ENCODE assay signal across 14 cellular contexts in the genomic region with DNA sequence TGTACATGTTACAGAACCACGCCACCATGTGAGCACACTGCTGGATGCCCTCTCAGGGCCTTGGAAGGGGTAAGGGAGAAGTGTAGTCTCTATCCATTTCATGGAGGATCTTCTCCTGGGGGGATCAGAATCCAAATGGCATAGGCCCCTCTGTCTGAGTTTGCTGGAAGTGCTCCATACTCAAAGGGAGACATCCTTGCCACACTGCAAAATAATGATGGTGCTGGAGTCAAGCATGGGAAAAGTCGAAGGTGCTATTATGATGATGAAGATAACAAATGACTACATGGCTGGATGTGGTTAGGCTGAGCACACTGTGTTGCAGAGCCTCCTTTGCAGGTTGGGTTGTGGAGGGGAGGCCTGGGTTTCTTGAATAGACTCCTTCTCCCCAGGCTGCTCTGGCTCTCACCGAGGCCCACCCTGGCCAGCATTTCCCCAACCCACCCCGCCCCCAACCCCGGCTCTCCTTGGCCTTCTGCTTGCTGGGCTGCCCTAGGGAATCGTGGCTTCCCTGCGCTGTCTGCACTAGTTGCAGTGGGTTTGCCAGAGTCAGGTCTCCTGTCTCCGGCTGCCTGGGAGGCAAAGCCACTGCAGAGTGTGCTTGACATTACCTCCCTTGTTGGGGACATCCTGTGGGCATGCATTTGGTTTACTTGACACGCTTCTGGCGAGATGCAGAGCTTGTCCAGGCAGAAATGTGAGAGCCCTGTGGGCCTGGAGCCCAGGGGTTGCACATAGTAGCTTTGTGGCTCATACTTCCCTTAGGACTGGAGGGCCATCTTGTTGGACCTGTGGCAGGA. TPM values are rescaled to one million over a fixed set of nuclear protein-coding genes. Genes with fewer than 3 reads are reported as not detected.
A peak's percentile ranks its signal among the peaks of the same experiment; 100 is the strongest.
DNase-seq lines count a peak whose midpoint lies in the region; ATAC-seq and TF ChIP-seq lines count a peak whose summit lies in the region.
"Had no signal": no experiment of that assay in that cellular context is flagged by ENCODE, and none has a peak within 500 bp of the region (broad histone marks: within the 10 kb centered on the region; RNA-seq: fewer than 3 reads in every experiment).

No MANE protein-coding gene starts in this region.

- no peaks in the 10 kb centered on the region for H3K36me3 Mint-ChIP-seq in T-cell

- H3K9ac ChIP-seq in DND-41 (ENCODE audit: low read depth, low read length) = no peak overlapping the region

- H3K27ac Mint-ChIP-seq in T-cell = peak overlapping the region; percentile 65 to 75
- H3K27ac Mint-ChIP-seq: activated T-helper 1 cell treated with anti-CD3 and anti-CD28 coated beads, Interleukin-12 subunit alpha, Interleukin-12 subunit beta, Interleukin-2, Interleukin-4 antibody, amounts not matched to agents 30 ng/mL and 10 ng/mL and 1 ng/mL, durations not matched to agents 14 hours and 24 hours and 36 hours had no signal

- no peaks in the 10 kb centered on the region for H4K20me1 ChIP-seq in DND-41 (ENCODE audit: insufficient read depth, low read length)

- H3K4me1 Mint-ChIP-seq in T-cell = peaks cover 48 to 56% (median 51%) of the 10 kb centered on the region in 3 donors

- CTCF ChIA-PET in T-cell (lab: Charles Lee) = interaction anchor here (0.6 to 1.1 kb wide), 2 partner anchors 67 to 1467 kb away, joined by 4 read pairs; no protein-coding TSS in a partner anchor

- 62 to 75% (median 69%) methylated on average over 6 to 10 of the region's 10 CpGs for WGBS in spleen, 5 donors

- peak overlapping the region in 1 of 3 donors; percentile 12 for H3K4me3 Mint-ChIP-seq in T-cell
- H3K4me3 Mint-ChIP-seq: activated T-helper 1 cell treated with anti-CD3 and anti-CD28 coated beads, Interleukin-12 subunit alpha, Interleukin-12 subunit beta, Interleukin-2, Interleukin-4 antibody, amounts not matched to agents 30 ng/mL and 10 ng/mL and 1 ng/mL, durations not matched to agents 14 hours and 24 hours and 36 hours had no signal

- no peaks in the 10 kb centered on the region for H3K36me3 ChIP-seq in DND-41 (ENCODE audit: insufficient read depth, low read length)
- H3K36me3 ChIP-seq in spleen = no peaks in the 10 kb centered on the region
- H3K36me3 ChIP-seq: cardiac muscle cell had no signal

- H3K27me3 ChIP-seq in DND-41 (ENCODE audit: insufficient read depth, low read length, poor library complexity) (peaks cover 12% of the 10 kb centered on the region), spleen (replicated peaks in 1 of 7) (no peaks in the 10 kb centered on the region)
- H3K27me3 ChIP-seq: cardiac muscle cell, testis had no signal

- ATAC-seq in DND-41 (ENCODE audit: insufficient read depth, low read depth) (peak; percentile 34; the same call in 1 of the 3 replicates), T-cell (replicated peaks in 1 of 4) (peak in 2 of 4 experiments; percentile 28 to 31)

- H3K4me2 ChIP-seq in DND-41 (ENCODE audit: insufficient read depth, low read length) = no peak overlapping the region

- H3K4me1 ChIP-seq in DND-41 (ENCODE audit: insufficient read depth, low read length) = peaks cover 23% of the 10 kb centered on the region
- H3K4me1 ChIP-seq in spleen = peaks cover 5 to 86% (median 65%) of the 10 kb centered on the region in 6 donors

- POLR2A ChIA-PET in T-cell (lab: Charles Lee) = no interaction called here

- H3K4me3 ChIP-seq in DND-41 (ENCODE audit: low read depth in 1 of 2, low read length in 2 of 2) (no peak overlapping the region), spleen (peak overlapping the region in 1 of 8 donors; percentile 79)
- H3K4me3 ChIP-seq: cardiac muscle cell, SK-N-MC, testis had no signal

- peaks cover 3% of the 10 kb centered on the region; the same call in 1 of the 2 replicates for H3K79me2 ChIP-seq in DND-41 (ENCODE audit: insufficient read depth, low read length)

- H3K9me3 ChIP-seq in DND-41 (ENCODE audit: insufficient read depth, low read length, severe bottlenecking) = peaks cover 4% of the 10 kb centered on the region
- H3K9me3 ChIP-seq in spleen = peaks cover 0 to 6% (median 4%) of the 10 kb centered on the region in 8 donors
- H3K9me3 ChIP-seq: testis had no signal

- H3K27ac ChIP-seq in DND-41 (ENCODE audit: low read length) (no peak overlapping the region), spleen (peak overlapping the region in 6 of 8 donors; percentile 29 to 92 (median 86))
- H3K27ac ChIP-seq: cardiac muscle cell, SK-N-MC, testis had no signal

- H3K27me3 Mint-ChIP-seq in T-cell = peaks cover 0 to 3% of the 10 kb centered on the region in 2 donors

- H2AFZ ChIP-seq in DND-41 (ENCODE audit: low read depth, low read length) = no peak overlapping the region

- TF ChIP-seq POLR2A in spleen (IDR thresholded peaks at IDR 0.05) = no peak

- intact Hi-C loops in spleen (cut with DNase I; ENCODE audit: low total_unique reads) = no loop called here

- DNase-seq in DND-41 (no peak), T-cell (peak in 11 of 34 experiments; percentile 3 to 44 (median 15)), fibroblast of gingiva (ENCODE audit: low read depth) (peak; percentile 70), spleen (no peak), NAMALWA (ENCODE audit: low spot score) (no peak), kidney tubule cell (ENCODE audit: low spot score) (no peak)
- no peak for DNase-seq in activated CD4-positive, alpha-beta T cell treated with anti-CD3 and anti-CD28 coated beads for 4 hours
- DNase-seq: mesenchymal stem cell, NCI-H1417 treated with DMSO at 0.1 percent for 48 hours, NCI-H748 treated with DMSO at 0.1 percent for 48 hours, testis had no signal

- TF ChIP-seq CTCF in DND-41 (IDR thresholded peaks at IDR 0.05; ENCODE audit: borderline replicate concordance, extremely low read depth, low read length, poor library complexity, severe bottlenecking) = no peak
- no peak for TF ChIP-seq CTCF in spleen (IDR thresholded peaks at IDR 0.05 in 8 of 11, conservative IDR thresholded peaks at IDR 0.05 in 3 of 11)

- no peaks in the 10 kb centered on the region for H3K9me3 Mint-ChIP-seq in T-cell
- H3K9me3 Mint-ChIP-seq: activated T-helper 1 cell treated with anti-CD3 and anti-CD28 coated beads, Interleukin-12 subunit alpha, Interleukin-12 subunit beta, Interleukin-2, Interleukin-4 antibody, amounts not matched to agents 30 ng/mL and 10 ng/mL and 1 ng/mL, durations not matched to agents 14 hours and 24 hours and 36 hours had no signal

RNA-seq across cellular contexts. Expression of gene MVB12B, which starts 3.0 kb away (rescaled TPM):
- total RNA-seq in T-cell (10 to 100 TPM in 3 of 5 donors, 1 to 10 TPM in 2; 8.2 to 25.2 (median 10.6) TPM), spleen (10 to 100 TPM; 26.5 to 52.4 (median 40.5) TPM)
- polyA plus RNA-seq in spleen = 1 to 10 TPM; 2.8 to 8.2 (median 3.3) TPM
